In genomic region chr20:20441259-20441658, GRCh38 we compare ENCODE assay signal across 16 cellular contexts.
DNase-seq lines count a peak whose midpoint lies in the region; ATAC-seq and TF ChIP-seq lines count a peak whose summit lies in the region.
"Had no signal": no experiment of that assay in that cellular context is flagged by ENCODE, and none has a peak within 500 bp of the region (broad histone marks: within the 10 kb centered on the region; RNA-seq: fewer than 3 reads in every experiment).

No MANE protein-coding gene starts in this region.

- no peaks in the 10 kb centered on the region for H3K79me2 ChIP-seq in mesendoderm (ENCODE audit: control insufficient read depth, insufficient read depth, low read length)

- H3K56ac ChIP-seq in mesendoderm (ENCODE audit: low read length) = no peak overlapping the region

- no peaks in the 10 kb centered on the region for H3K4me1 ChIP-seq in mesendoderm (ENCODE audit: control insufficient read depth, low read depth, low read length)
- H3K4me1 ChIP-seq in tibial artery = no peaks in the 10 kb centered on the region
- H3K4me1 ChIP-seq in left lung = no peaks in the 10 kb centered on the region
- H3K4me1 ChIP-seq: prostate gland, vagina had no signal

- H2BK120ac ChIP-seq in mesendoderm (ENCODE audit: low read depth, low read length) = no peak overlapping the region

- no peak overlapping the region for H3K4ac ChIP-seq in mesendoderm (ENCODE audit: low read depth, low read length)

- H4K5ac ChIP-seq in mesendoderm (ENCODE audit: low read length) = no peak overlapping the region

- WGBS in mesendoderm (ENCODE audit: extremely low coverage, insufficient coverage, low lambda C conversion rate) = no CpG with 5 or more reads among the region's 4 CpGs

- DNase-seq in NCI-H2227 (lab: John Stamatoyannopoulos, UW; ENCODE audit: unreplicated experiment) = peak; percentile 18
- no peak for DNase-seq in NCI-H2227 treated with DMSO at 0.1 percent for 48 hours (lab: John Stamatoyannopoulos, UW)
- peak; percentile 7 for DNase-seq in HK-2 (ENCODE audit: unreplicated experiment)
- DNase-seq in astrocyte of the hippocampus (ENCODE audit: low read depth, low spot score) = peak; percentile 28
- peak; percentile 13 for DNase-seq in mesendoderm
- no peak for DNase-seq in tibial artery
- DNase-seq in left lung = no peak
- DNase-seq: HCEC 1CT; kidney glomerular epithelial cell; stimulated activated CD4-positive, alpha-beta T cell treated with anti-CD3 and anti-CD28 coated beads, Interleukin-15, amount 100 ng/mL, for 24 hours; stomach had no signal

- no peak overlapping the region for H4K8ac ChIP-seq in mesendoderm (ENCODE audit: low read depth, low read length)

- H2AK5ac ChIP-seq in mesendoderm (ENCODE audit: low read length) = no peak overlapping the region

- H3K36me3 ChIP-seq in mesendoderm (ENCODE audit: control insufficient read depth, insufficient read depth, low read length) (no peaks in the 10 kb centered on the region), tibial artery (peaks cover 0 to 19% (median 7%) of the 10 kb centered on the region in 3 donors), left lung (peaks cover 0 to 57% of the 10 kb centered on the region in 2 donors)
- H3K36me3 ChIP-seq: prostate gland, vagina had no signal

- no peak overlapping the region for H2BK15ac ChIP-seq in mesendoderm (replicated peaks; ENCODE audit: low read depth)

- no peak overlapping the region for H3K4me2 ChIP-seq in mesendoderm (ENCODE audit: low read length)

- H3K18ac ChIP-seq in mesendoderm (ENCODE audit: low read length) = no peak overlapping the region

- no peak for TF ChIP-seq CTCF in tibial artery (IDR thresholded peaks at IDR 0.05)
- TF ChIP-seq CTCF in left lung (IDR thresholded peaks at IDR 0.05) = no peak

- H3K79me1 ChIP-seq in mesendoderm (ENCODE audit: low read length) = no peaks in the 10 kb centered on the region

- H3K4me3 ChIP-seq in mesendoderm (ENCODE audit: low read length) = no peak overlapping the region
- H3K4me3 ChIP-seq in tibial artery = no peak overlapping the region
- no peak overlapping the region for H3K4me3 ChIP-seq in left lung
- H3K4me3 ChIP-seq: esophagus muscularis mucosa, prostate gland, stomach, vagina had no signal

- H2BK5ac ChIP-seq in mesendoderm (ENCODE audit: low read length) = no peak overlapping the region

- H3K9me3 ChIP-seq in tibial artery (no peaks in the 10 kb centered on the region), left lung (no peaks in the 10 kb centered on the region)
- H3K9me3 ChIP-seq: esophagus muscularis mucosa, prostate gland, stomach, vagina had no signal

- no peak overlapping the region for H3K9ac ChIP-seq in mesendoderm (ENCODE audit: low read length)

- no peak overlapping the region for H3K23ac ChIP-seq in mesendoderm (ENCODE audit: low read length)

- H3K27ac ChIP-seq in mesendoderm (ENCODE audit: low read depth, low read length) = no peak overlapping the region
- H3K27ac ChIP-seq in tibial artery = no peak overlapping the region
- H3K27ac ChIP-seq in left lung = no peak overlapping the region
- H3K27ac ChIP-seq: esophagus muscularis mucosa, prostate gland, RWPE1, vagina had no signal

- H3K27me3 ChIP-seq in mesendoderm (ENCODE audit: insufficient read depth, low read length, poor library complexity) = no peaks in the 10 kb centered on the region
- no peaks in the 10 kb centered on the region for H3K27me3 ChIP-seq in tibial artery
- H3K27me3 ChIP-seq in left lung = no peaks in the 10 kb centered on the region
- H3K27me3 ChIP-seq: esophagus muscularis mucosa, stomach, vagina had no signal

- intact Hi-C loops in tibial artery (cut with DNase I; ENCODE audit: low total_unique reads) = no loop called here
- intact Hi-C loops in left lung (cut with DNase I) = no loop called here

- ATAC-seq in HG03469 (IDR thresholded peaks at IDR 0.05; ENCODE audit: unreplicated experiment) (no peak), left lung (no peak)

Comparison
In these comparisons a context has a peak if more than half of its experiments do, and no peak if none do; other contexts are left out.
1. DNase-seq: peak in NCI-H2227 (single experiment), HK-2 (single experiment), astrocyte of the hippocampus (single experiment) and mesendoderm (single experiment); none in NCI-H2227 treated with DMSO at 0.1 percent for 48 hours (single experiment), tibial artery (0 of 2) and left lung (0 of 2).